Comparison of ENCODE assay signal across 17 cellular contexts in genomic region chr1:73356485-73356884, GRCh38.
A peak's percentile ranks its signal among the peaks of the same experiment; 100 is the strongest.
DNase-seq lines count a peak whose midpoint lies in the region; ATAC-seq and TF ChIP-seq lines count a peak whose summit lies in the region.
"Had no signal": no experiment of that assay in that cellular context is flagged by ENCODE, and none has a peak within 500 bp of the region (broad histone marks: within the 10 kb centered on the region; RNA-seq: fewer than 3 reads in every experiment).

No MANE protein-coding gene starts in this region.

- H3K9ac ChIP-seq in SK-N-SH = no peak overlapping the region
- H3K9ac ChIP-seq: BLaER1 had no signal

- TF ChIP-seq CTCF in SK-N-SH (IDR thresholded peaks at IDR 0.05) = no peak
- TF ChIP-seq CTCF in GM10266 (IDR thresholded peaks at IDR 0.05; ENCODE audit: control insufficient read depth, insufficient read depth, low read depth, missing control alignments) = no peak

- no peaks in the 10 kb centered on the region for H4K20me1 ChIP-seq in SK-N-SH (ENCODE audit: insufficient read depth)
- H4K20me1 ChIP-seq: BLaER1 had no signal

- H3K79me2 ChIP-seq in SK-N-SH (ENCODE audit: insufficient read depth) = no peaks in the 10 kb centered on the region

- no peak for TF ChIP-seq RAD21 in SK-N-SH (IDR thresholded peaks at IDR 0.05; ENCODE audit: low read length)

- H3K9me2 ChIP-seq in SK-N-SH = no peaks in the 10 kb centered on the region

- WGBS in SK-N-SH (ENCODE audit: low lambda C conversion rate) = 5% methylated on average over 1 of the region's 1 CpG

- H3K4me2 ChIP-seq in SK-N-SH = no peak overlapping the region
- H3K4me2 ChIP-seq: BLaER1 had no signal

- no peaks in the 10 kb centered on the region for H3F3A ChIP-seq in SK-N-SH (replicated peaks; ENCODE audit: insufficient read depth)

- peak in 1 of 2 experiments; percentile 45; a peak in 2 of 4 replicates for TF ChIP-seq EP300 in SK-N-SH (IDR thresholded peaks at IDR 0.05; ENCODE audit: borderline replicate concordance in 1 of 2, low read depth in 1 of 2, low read length in 1 of 2)

- ATAC-seq in GM18519 (IDR thresholded peaks at IDR 0.05; ENCODE audit: low FRiP score, unreplicated experiment) = no peak
- ATAC-seq: CD8-positive, alpha-beta T cell; GM12878 had no signal

- no peak overlapping the region for H3K4me3 ChIP-seq in SK-N-SH (ENCODE audit: low read depth in 2 of 2, low read length in 1 of 2)
- H3K4me3 ChIP-seq: BLaER1, GM12878 had no signal

- DNase-seq in OCI-M1 (lab: John Stamatoyannopoulos, UW) (peak; percentile 31), SK-N-SH (peak; percentile 6), NCI-H2107 treated with DMSO at 0.1 percent for 48 hours (lab: John Stamatoyannopoulos, UW; ENCODE audit: unreplicated experiment) (no peak), GM10266 (ENCODE audit: extremely low spot score) (no peak)
- DNase-seq: 8988T; ACHN; BE2C; Caco-2; Calu3; CD4-positive, alpha-beta T cell; CD8-positive, alpha-beta T cell; DMS79 treated with DMSO at 0.1 percent for 48 hours; GF-D8 had no signal

- H3K36me3 ChIP-seq in SK-N-SH (replicated peaks in 1 of 2; ENCODE audit: control insufficient read depth in 1 of 2, insufficient read depth in 2 of 2, low read length in 1 of 2) = no peaks in the 10 kb centered on the region
- H3K36me3 ChIP-seq: BE2C, BLaER1 had no signal

- no peaks in the 10 kb centered on the region for H3K9me3 ChIP-seq in SK-N-SH
- H3K9me3 ChIP-seq: BE2C, BLaER1, Caco-2 had no signal

- CTCF ChIA-PET in SK-N-SH (lab: Yijun Ruan, JAX) = no interaction called here

- H3K27ac ChIP-seq in SK-N-SH (ENCODE audit: low read depth in 2 of 2, low read length in 1 of 2) = no peak overlapping the region
- H3K27ac ChIP-seq: BLaER1, C4-2B had no signal

- POLR2A ChIA-PET in SK-N-SH (lab: Yijun Ruan, JAX) = no interaction called here

- H3K4me1 ChIP-seq in SK-N-SH (ENCODE audit: control insufficient read depth in 1 of 2, insufficient read depth in 2 of 2, low read depth in 1 of 2, low read length in 1 of 2) = no peaks in the 10 kb centered on the region
- H3K4me1 ChIP-seq: BE2C, BLaER1, Caco-2 had no signal

- no peak overlapping the region for H2AFZ ChIP-seq in SK-N-SH (ENCODE audit: low read depth)

- no peaks in the 10 kb centered on the region for H3K27me3 ChIP-seq in SK-N-SH (ENCODE audit: insufficient read depth)
- H3K27me3 ChIP-seq: BE2C, BLaER1 had no signal

TF ChIP-seq in SK-N-SH, 30 proteins besides CTCF, POLR2A, EP300 and RAD21:
- TF ChIP-seq RXRA (IDR thresholded peaks at IDR 0.05; ENCODE audit: borderline replicate concordance, low read depth) = no peak
- no peak for TF ChIP-seq TCF12 (IDR thresholded peaks at IDR 0.05)
- no peak for TF ChIP-seq FOXJ3 (CRISPR knock-in tag; IDR thresholded peaks at IDR 0.05)
- TF ChIP-seq MXI1 (IDR thresholded peaks at IDR 0.05; ENCODE audit: low read depth, low read length) = no peak
- no peak for TF ChIP-seq MEF2A (IDR thresholded peaks at IDR 0.05; ENCODE audit: borderline replicate concordance, low read depth)
- TF ChIP-seq TAF1 (IDR thresholded peaks at IDR 0.05; ENCODE audit: borderline replicate concordance, low read depth, low read length) = no peak
- peak; percentile 57 for TF ChIP-seq GATA2 (CRISPR knock-in tag; IDR thresholded peaks at IDR 0.05)
- TF ChIP-seq POLR2AphosphoS5 (IDR thresholded peaks at IDR 0.05; ENCODE audit: low read depth, low read length) = no peak

Comparison
In these comparisons a context has a peak if more than half of its experiments do, and no peak if none do; other contexts are left out.
1. DNase-seq: peak in OCI-M1 (single experiment) and SK-N-SH (single experiment); none in NCI-H2107 treated with DMSO at 0.1 percent for 48 hours (single experiment) and GM10266 (single experiment).